Comparison of ENCODE assay signal across 25 cellular contexts in the genomic region with DNA sequence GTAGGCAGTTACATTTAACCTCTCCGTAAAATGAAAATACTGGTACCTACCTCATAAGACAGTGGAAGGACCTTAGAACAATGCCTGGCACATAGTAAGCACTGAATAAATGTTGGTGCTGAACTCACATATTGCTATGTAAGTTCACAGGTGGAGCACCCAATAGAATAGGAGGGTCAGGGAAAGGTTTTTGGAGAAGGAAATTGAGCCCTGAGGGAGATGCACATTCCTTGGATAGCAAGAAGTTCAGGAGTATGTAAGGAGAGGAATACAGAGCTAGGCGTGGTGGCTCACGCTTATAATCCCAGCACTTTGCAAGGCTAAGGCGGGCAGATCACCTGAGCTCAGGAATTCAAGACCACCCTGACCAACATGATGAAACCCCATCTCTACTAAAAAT. TPM values are rescaled to one million over a fixed set of nuclear protein-coding genes. Genes with fewer than 3 reads are reported as not detected.
A peak's percentile ranks its signal among the peaks of the same experiment; 100 is the strongest.
DNase-seq lines count a peak whose midpoint lies in the region; ATAC-seq, FAIRE-seq and TF ChIP-seq lines count a peak whose summit lies in the region.
"Had no signal": no experiment of that assay in that cellular context is flagged by ENCODE, and none has a peak within 500 bp of the region (broad histone marks: within the 10 kb centered on the region; RNA-seq: fewer than 3 reads in every experiment).

No MANE protein-coding gene starts in this region.

- H3K36me3 ChIP-seq in astrocyte (ENCODE audit: insufficient read depth, low read length) (no peaks in the 10 kb centered on the region), psoas muscle (ENCODE audit: insufficient read depth in 1 of 2, low read depth in 1 of 2) (peaks cover 0 to 61% of the 10 kb centered on the region in 2 donors)

- no peak for TF ChIP-seq CTCF in astrocyte (IDR thresholded peaks at IDR 0.05; ENCODE audit: insufficient read depth, low read depth, low read length)
- no peak for TF ChIP-seq CTCF in psoas muscle (IDR thresholded peaks at IDR 0.05)

- H3K4me2 ChIP-seq in astrocyte (ENCODE audit: low read length) = no peak overlapping the region

- H3K9me3 ChIP-seq in astrocyte (ENCODE audit: insufficient read depth, low read depth, low read length) = no peaks in the 10 kb centered on the region
- no peaks in the 10 kb centered on the region for H3K9me3 ChIP-seq in psoas muscle
- H3K9me3 ChIP-seq: BE2C had no signal

- ATAC-seq in psoas muscle = no peak
- ATAC-seq: GM12878, HCT116 had no signal

- H3K4me3 Mint-ChIP-seq in astrocyte (ENCODE audit: unreplicated experiment) = no peak overlapping the region
- H3K4me3 Mint-ChIP-seq: CD4-positive, CD25-positive, alpha-beta regulatory T cell; CD8-positive, alpha-beta memory T cell; HFFc6 had no signal

- H4K20me1 ChIP-seq in astrocyte (ENCODE audit: insufficient read depth, low read length) = no peaks in the 10 kb centered on the region

- H3K4me1 ChIP-seq in astrocyte (ENCODE audit: insufficient read depth, low read length) (peaks cover 6% of the 10 kb centered on the region), psoas muscle (peaks cover 14% of the 10 kb centered on the region)
- H3K4me1 ChIP-seq: BE2C had no signal

- H3K36me3 Mint-ChIP-seq in astrocyte (ENCODE audit: low read depth, unreplicated experiment) = no peaks in the 10 kb centered on the region
- H3K36me3 Mint-ChIP-seq: CD4-positive, CD25-positive, alpha-beta regulatory T cell; CD8-positive, alpha-beta memory T cell had no signal

- peak; percentile 8 for FAIRE-seq in G401.6 (lab: Jason Lieb, UNC)
- FAIRE-seq in astrocyte (lab: Jason Lieb, UNC) = no peak
- FAIRE-seq: D721Med, GM12878, GM19239, H54 had no signal

- intact Hi-C loops in psoas muscle (cut with DNase I) = no loop called here

- H3K9ac ChIP-seq in astrocyte (ENCODE audit: low read length) = no peak overlapping the region
- H3K9ac ChIP-seq: GM23248 had no signal

- 80 to 94% (median 86%) methylated on average over 4 of the region's 4 CpGs for WGBS in psoas muscle, 3 donors

- peak overlapping the region; percentile 5 for H3K27ac Mint-ChIP-seq in astrocyte (ENCODE audit: unreplicated experiment)
- H3K27ac Mint-ChIP-seq: CD4-positive, CD25-positive, alpha-beta regulatory T cell; CD8-positive, alpha-beta memory T cell; HFFc6 had no signal

- no peak overlapping the region for H2AFZ ChIP-seq in astrocyte (ENCODE audit: low read depth, low read length)
- H2AFZ ChIP-seq: GM23248 had no signal

- peaks cover 9% of the 10 kb centered on the region for H3K4me1 Mint-ChIP-seq in astrocyte (ENCODE audit: low read depth, unreplicated experiment)

- peaks cover 11% of the 10 kb centered on the region for H3K79me2 ChIP-seq in astrocyte (ENCODE audit: insufficient read depth, low read length)

- H3K27me3 ChIP-seq in astrocyte (ENCODE audit: insufficient read depth, low read length) (no peaks in the 10 kb centered on the region), psoas muscle (ENCODE audit: insufficient read depth in 3 of 3, low read length in 2 of 3) (no peaks in the 10 kb centered on the region)
- H3K27me3 ChIP-seq: BE2C had no signal

- H3K27me3 Mint-ChIP-seq in astrocyte (ENCODE audit: low read depth, unreplicated experiment) = peaks cover 7% of the 10 kb centered on the region

- DNase-seq in astrocyte (ENCODE audit: low read depth) = no peak
- DNase-seq in psoas muscle = no peak
- DNase-seq in kidney tubule cell (ENCODE audit: low spot score) = no peak
- no peak for DNase-seq in NCI-H2029 treated with DMSO at 0.1 percent for 48 hours (lab: John Stamatoyannopoulos, UW)
- DNase-seq in NCI-H2081 treated with DMSO at 0.1 percent for 48 hours (lab: John Stamatoyannopoulos, UW) = no peak
- DNase-seq: BE2C; C1 segment of cervical spinal cord; CD4-positive, CD25-positive, alpha-beta regulatory T cell; CD8-positive, alpha-beta memory T cell; COR-L47; DMS79; GM23248; HFFc6; IMR-90 had no signal

- H3K27ac ChIP-seq in astrocyte (ENCODE audit: low read depth, low read length) (no peak overlapping the region), psoas muscle (peak overlapping the region; percentile 98)
- H3K27ac ChIP-seq: GM23248, HL-60 had no signal

- H3K4me3 ChIP-seq in astrocyte (ENCODE audit: insufficient read depth, low read depth, low read length) = no peak overlapping the region
- no peak overlapping the region for H3K4me3 ChIP-seq in psoas muscle
- H3K4me3 ChIP-seq: GM12878, GM23248, K562 had no signal

- no peaks in the 10 kb centered on the region for H3K9me3 Mint-ChIP-seq in astrocyte (ENCODE audit: unreplicated experiment)
- H3K9me3 Mint-ChIP-seq: CD8-positive, alpha-beta memory T cell; HFFc6 had no signal

RNA-seq across cellular contexts. Expression of a gene that starts 7.0 kb away (rescaled TPM):
- total RNA-seq in astrocyte (6.2 and 12.3 TPM in 2 replicates), psoas muscle (under 1 TPM; 0.32 to 0.42 (median 0.38) TPM)
- under 1 TPM in 2 of 3 donors, not detected in 1; 0.35 to 0.40 TPM for polyA plus RNA-seq in psoas muscle
- polyA plus RNA-seq: CD8-positive, alpha-beta memory T cell had no signal

RNA-seq across cellular contexts. Expression of a gene that starts 7.6 kb away (rescaled TPM):
- total RNA-seq in astrocyte (not detected in 2 replicates), psoas muscle (1,000 to 10,000 TPM; 1,390 to 3,666 (median 2,654) TPM)
- over 10,000 TPM in 1 of 3 donors, 1,000 to 10,000 TPM in 2; 2,508 to 10,677 (median 9,192) TPM for polyA plus RNA-seq in psoas muscle
- total RNA-seq: A172; CD8-positive, alpha-beta memory T cell; Daoy; GM12878; GM23248; HFFc6; HT1080; IMR-90; K562 had no signal
- polyA plus RNA-seq: K562 had no signal

RNA-seq across cellular contexts. Expression of a gene that starts 14.1 kb away (rescaled TPM):
- 13.3 and 14.2 TPM in 2 replicates for total RNA-seq in astrocyte
- 10 to 100 TPM; 22.3 to 44.9 (median 31.6) TPM for total RNA-seq in psoas muscle
- polyA plus RNA-seq in psoas muscle = 10 to 100 TPM in 2 of 3 donors, 1 to 10 TPM in 1; 8.7 to 63.9 (median 21.2) TPM

RNA-seq across cellular contexts. Expression of a gene that starts 27.7 kb away (rescaled TPM):
- 28.1 and 28.7 TPM in 2 replicates for total RNA-seq in astrocyte
- total RNA-seq in psoas muscle = 10 to 100 TPM; 40.6 to 56.7 (median 44.9) TPM
- 10 to 100 TPM; 28.3 to 56.8 (median 53.9) TPM for polyA plus RNA-seq in psoas muscle

RNA-seq across cellular contexts. Expression of a gene that starts 27.8 kb away (rescaled TPM):
- 2.0 and 2.2 TPM in 2 replicates for total RNA-seq in astrocyte
- 1 to 10 TPM in 1 of 4 donors, under 1 TPM in 2, not detected in 1; 0.64 to 1.2 (median 0.73) TPM for total RNA-seq in psoas muscle
- under 1 TPM; 0.51 to 0.79 (median 0.61) TPM for polyA plus RNA-seq in psoas muscle
- total RNA-seq: CD4-positive, CD25-positive, alpha-beta regulatory T cell; CD8-positive, alpha-beta memory T cell; GM12878; K562 had no signal
- polyA plus RNA-seq: CD4-positive, CD25-positive, alpha-beta regulatory T cell; CD8-positive, alpha-beta memory T cell had no signal

Comparison
In these comparisons a context has a peak if more than half of its experiments do, and no peak if none do; other contexts are left out.
1. RNA of a gene that starts 7.6 kb away (total RNA-seq): 1,390 to 3,666 TPM in psoas muscle; not detected in astrocyte; every median in the first group is over 1,000 times any median in the second.